In genomic region chr3:171190668-171191067, GRCh38 we compare ENCODE assay signal across 19 cellular contexts.
A peak's percentile ranks its signal among the peaks of the same experiment; 100 is the strongest.
DNase-seq lines count a peak whose midpoint lies in the region; ATAC-seq, FAIRE-seq and TF ChIP-seq lines count a peak whose summit lies in the region.
"Had no signal": no experiment of that assay in that cellular context is flagged by ENCODE, and none has a peak within 500 bp of the region (broad histone marks: within the 10 kb centered on the region; RNA-seq: fewer than 3 reads in every experiment).

No MANE protein-coding gene starts in this region.

- no peak overlapping the region for H3K27ac ChIP-seq in IMR-90 (ENCODE audit: insufficient read depth, low read length)
- no peak overlapping the region for H3K27ac ChIP-seq in astrocyte (ENCODE audit: low read depth, low read length)
- no peak overlapping the region for H3K27ac ChIP-seq in testis
- H3K27ac ChIP-seq: stomach, uterus had no signal

- FAIRE-seq in astrocyte (lab: Jason Lieb, UNC): no peak
- no peak for FAIRE-seq in urothelium cell line (lab: Jason Lieb, UNC)
- FAIRE-seq: G401.6, GM12878 had no signal

- no peak for TF ChIP-seq POLR2A in IMR-90 (IDR thresholded peaks at IDR 0.05; ENCODE audit: low read depth, low read length)
- TF ChIP-seq POLR2A in testis (IDR thresholded peaks at IDR 0.05): no peak

- H3K9ac ChIP-seq in IMR-90 (ENCODE audit: low read depth, low read length) (no peak overlapping the region), astrocyte (ENCODE audit: low read length) (no peak overlapping the region)

- H3K4me1 Mint-ChIP-seq in natural killer cell treated with Interleukin-12 subunit alpha and Interleukin-12 subunit beta and Interleukin-15 and Interleukin-18, amount 100 ng/mL, for 72 hours (ENCODE audit: low read depth in 2 of 2): peaks cover 34 to 42% of the 10 kb centered on the region in 2 donors
- H3K4me1 Mint-ChIP-seq in natural killer cell (peaks cover 0 to 6% of the 10 kb centered on the region in 2 donors), astrocyte (ENCODE audit: low read depth, unreplicated experiment) (peaks cover 59% of the 10 kb centered on the region)
- H3K4me1 Mint-ChIP-seq: IgD-negative memory B cell had no signal

- H3K9me1 ChIP-seq in IMR-90 (ENCODE audit: insufficient read depth, low read length): no peaks in the 10 kb centered on the region

- H3K4me2 ChIP-seq in IMR-90 (ENCODE audit: low read depth, low read length) (no peak overlapping the region), astrocyte (ENCODE audit: low read length) (peak overlapping the region; percentile 13)

- no peak overlapping the region for H3K4ac ChIP-seq in IMR-90 (ENCODE audit: low read depth, low read length)

- POLR2A ChIA-PET in IMR-90 (lab: Charles Lee; ENCODE audit: unreplicated experiment): no interaction called here

- H3K9me3 ChIP-seq in IMR-90 (ENCODE audit: control insufficient read depth, insufficient read depth, low read length) (no peaks in the 10 kb centered on the region), astrocyte (ENCODE audit: insufficient read depth, low read depth, low read length) (no peaks in the 10 kb centered on the region), testis (no peaks in the 10 kb centered on the region)
- H3K9me3 ChIP-seq: stomach, uterus had no signal

- in situ Hi-C loops in IMR-90 (cut with MboI; ENCODE audit: low sequenced_read_pairs): no loop called here

- H3K56ac ChIP-seq in IMR-90 (ENCODE audit: extremely low read depth, insufficient read depth, low read length): no peak overlapping the region

- no TSS peak for BruUV-seq in IMR-90 (replicated peaks; lab: Mats Ljungman, UMichigan)

- peaks cover 5% of the 10 kb centered on the region for H3K36me3 Mint-ChIP-seq in natural killer cell treated with Interleukin-12 subunit alpha and Interleukin-12 subunit beta and Interleukin-15 and Interleukin-18, amount 100 ng/mL, for 72 hours
- H3K36me3 Mint-ChIP-seq in natural killer cell (peaks cover 13% of the 10 kb centered on the region), astrocyte (ENCODE audit: low read depth, unreplicated experiment) (peaks cover 11% of the 10 kb centered on the region)
- H3K36me3 Mint-ChIP-seq: IgD-negative memory B cell, mesothelial cell of epicardium had no signal

- H3K27me3 ChIP-seq in IMR-90 (ENCODE audit: control insufficient read depth, insufficient read depth, low read length) (no peaks in the 10 kb centered on the region), astrocyte (ENCODE audit: insufficient read depth, low read length) (no peaks in the 10 kb centered on the region), testis (no peaks in the 10 kb centered on the region)
- H3K27me3 ChIP-seq: stomach, uterus had no signal

- CTCF ChIA-PET in IMR-90 (lab: Yijun Ruan, JAX): no interaction called here

- no peaks in the 10 kb centered on the region for H3K27me3 Mint-ChIP-seq in natural killer cell treated with Interleukin-12 subunit alpha and Interleukin-12 subunit beta and Interleukin-15 and Interleukin-18, amount 100 ng/mL, for 72 hours
- H3K27me3 Mint-ChIP-seq in natural killer cell (ENCODE audit: low read depth in 2 of 2) (no peaks in the 10 kb centered on the region), astrocyte (ENCODE audit: low read depth, unreplicated experiment) (no peaks in the 10 kb centered on the region)
- H3K27me3 Mint-ChIP-seq: IgD-negative memory B cell had no signal

- no peak overlapping the region for H4K5ac ChIP-seq in IMR-90 (ENCODE audit: low read depth, low read length)

- no peak overlapping the region for H2BK15ac ChIP-seq in IMR-90 (ENCODE audit: low read depth, low read length)

- intact Hi-C loops in natural killer cell (cut with micrococcal nuclease): no loop called here
- intact Hi-C loops in IMR-90 (cut with micrococcal nuclease): no loop called here
- intact Hi-C loops in testis (cut with DNase I; ENCODE audit: low total_unique reads): no loop called here

- no peak overlapping the region for H2AK5ac ChIP-seq in IMR-90 (ENCODE audit: low read depth, low read length)

- H3K4me3 Mint-ChIP-seq in natural killer cell treated with Interleukin-12 subunit alpha and Interleukin-12 subunit beta and Interleukin-15 and Interleukin-18, amount 100 ng/mL, for 72 hours: no peak overlapping the region
- H3K4me3 Mint-ChIP-seq in natural killer cell (no peak overlapping the region), astrocyte (ENCODE audit: unreplicated experiment) (no peak overlapping the region)
- H3K4me3 Mint-ChIP-seq: endodermal cell, IgD-negative memory B cell, mesothelial cell of epicardium, neural crest cell had no signal

- no peak overlapping the region for H2BK5ac ChIP-seq in IMR-90 (ENCODE audit: low read depth, low read length, poor library complexity, severe bottlenecking)

- no peak overlapping the region for H4K91ac ChIP-seq in IMR-90 (ENCODE audit: insufficient read depth, low read depth, low read length)

- dilution Hi-C loops in IMR-90 (cut with HindIII; ENCODE audit: low sequenced_read_pairs, unreplicated experiment): no loop called here

- TF ChIP-seq CTCF in natural killer cell (IDR thresholded peaks at IDR 0.05): no peak
- no peak for TF ChIP-seq CTCF in IMR-90 (conservative IDR thresholded peaks at IDR 0.05; ENCODE audit: low read depth, low read length)
- TF ChIP-seq CTCF in astrocyte (IDR thresholded peaks at IDR 0.05; ENCODE audit: insufficient read depth, low read depth, low read length): no peak
- TF ChIP-seq CTCF in testis (IDR thresholded peaks at IDR 0.05): no peak

- H3K23ac ChIP-seq in IMR-90 (ENCODE audit: low read depth, low read length): no peak overlapping the region

- H2BK20ac ChIP-seq in IMR-90 (ENCODE audit: low read depth, low read length): no peak overlapping the region

- H4K20me1 ChIP-seq in IMR-90 (ENCODE audit: insufficient read depth, low read length) (no peaks in the 10 kb centered on the region), astrocyte (ENCODE audit: insufficient read depth, low read length) (no peaks in the 10 kb centered on the region)

- no peak overlapping the region for H2AFZ ChIP-seq in IMR-90 (replicated peaks; ENCODE audit: low read length, poor library complexity)
- H2AFZ ChIP-seq in astrocyte (ENCODE audit: low read depth, low read length): no peak overlapping the region

- no peak for DNase-seq in natural killer cell treated with Interleukin-12 subunit alpha and Interleukin-12 subunit beta and Interleukin-15 and Interleukin-18, amount 100 ng/mL, for 72 hours (ENCODE audit: low spot score)
- DNase-seq in natural killer cell (no peak), IMR-90 (peak; percentile 49), astrocyte (ENCODE audit: low read depth) (peak; percentile 67), urothelium cell line (ENCODE audit: low spot score) (peak; percentile 42), OCI-M1 (lab: John Stamatoyannopoulos, UW) (no peak), testis (no peak), NCI-H510A (lab: John Stamatoyannopoulos, UW) (no peak)
- DNase-seq: endodermal cell, left cardiac atrium, NCI-H2029, NCI-H446 treated with DMSO at 0.1 percent for 48 hours, stomach, uterus had no signal

- no peaks in the 10 kb centered on the region for H3K9me3 Mint-ChIP-seq in natural killer cell treated with Interleukin-12 subunit alpha and Interleukin-12 subunit beta and Interleukin-15 and Interleukin-18, amount 100 ng/mL, for 72 hours
- H3K9me3 Mint-ChIP-seq in natural killer cell: no peaks in the 10 kb centered on the region
- no peaks in the 10 kb centered on the region for H3K9me3 Mint-ChIP-seq in astrocyte (ENCODE audit: unreplicated experiment)
- H3K9me3 Mint-ChIP-seq: endodermal cell, IgD-negative memory B cell, mesothelial cell of epicardium, neural crest cell had no signal

- H3K4me1 ChIP-seq in IMR-90 (ENCODE audit: control insufficient read depth, insufficient read depth, low read length): 0 out of 2 replicates have a peak, but pooled peaks cover 1% of the 10 kb centered on the region
- H3K4me1 ChIP-seq in astrocyte (ENCODE audit: insufficient read depth, low read length): peaks cover 27% of the 10 kb centered on the region
- H3K4me1 ChIP-seq in testis: no peaks in the 10 kb centered on the region
- H3K4me1 ChIP-seq: uterus had no signal

- H3K18ac ChIP-seq in IMR-90 (ENCODE audit: low read depth, low read length): no peak overlapping the region

- no CpG with 5 or more reads among the region's 1 CpG for WGBS in IMR-90 (ENCODE audit: extremely low coverage in 2 of 2, insufficient read length in 1 of 2), 2 experiments
- WGBS in testis, 2 donors: 96% methylated on average over 1 of the region's 1 CpG

- H3K4me3 ChIP-seq in IMR-90 (ENCODE audit: insufficient read depth, low read depth, low read length) (no peak overlapping the region), astrocyte (ENCODE audit: insufficient read depth, low read depth, low read length) (no peak overlapping the region), testis (no peak overlapping the region)
- H3K4me3 ChIP-seq: GM12878, stomach, uterus had no signal

- H3K79me2 ChIP-seq in astrocyte (ENCODE audit: insufficient read depth, low read length): no peaks in the 10 kb centered on the region

- H2BK120ac ChIP-seq in IMR-90 (ENCODE audit: low read depth, low read length): no peak overlapping the region

- no peak overlapping the region for H3K14ac ChIP-seq in IMR-90 (replicated peaks; ENCODE audit: low read depth, low read length)

- no peak for ATAC-seq in natural killer cell treated with Interleukin-12 subunit alpha and Interleukin-12 subunit beta and Interleukin-15 and Interleukin-18, amount 100 ng/mL, for 72 hours
- ATAC-seq in natural killer cell: no peak
- ATAC-seq in IMR-90 (ENCODE audit: low read depth): no peak
- ATAC-seq: GM12878, left cardiac atrium had no signal

- H3K79me1 ChIP-seq in IMR-90 (ENCODE audit: low read depth in 1 of 2, low read length in 2 of 2): no peaks in the 10 kb centered on the region

- H2AK9ac ChIP-seq in IMR-90 (replicated peaks; ENCODE audit: low read depth, low read length, poor library complexity): no peak overlapping the region

- no peak for TF ChIP-seq RAD21 in IMR-90 (IDR thresholded peaks at IDR 0.05; ENCODE audit: low read length)

- H4K8ac ChIP-seq in IMR-90 (ENCODE audit: low read depth in 2 of 2, low read length in 2 of 2): no peak overlapping the region

- H3K36me3 ChIP-seq in IMR-90 (ENCODE audit: control insufficient read depth, insufficient read depth, low read length) (no peaks in the 10 kb centered on the region), astrocyte (ENCODE audit: insufficient read depth, low read length) (no peaks in the 10 kb centered on the region), testis (ENCODE audit: low read depth, missing control alignments) (no peaks in the 10 kb centered on the region)
- H3K36me3 ChIP-seq: stomach, uterus had no signal

- peak overlapping the region; percentile 62 to 89 for H3K27ac Mint-ChIP-seq in natural killer cell treated with Interleukin-12 subunit alpha and Interleukin-12 subunit beta and Interleukin-15 and Interleukin-18, amount 100 ng/mL, for 72 hours
- no peak overlapping the region for H3K27ac Mint-ChIP-seq in natural killer cell
- H3K27ac Mint-ChIP-seq in astrocyte (ENCODE audit: unreplicated experiment): no peak overlapping the region
- H3K27ac Mint-ChIP-seq: endodermal cell, mesothelial cell of epicardium had no signal

TF ChIP-seq in IMR-90, 13 proteins besides CTCF, POLR2A, EP300 and RAD21:
- no peak for TF ChIP-seq CEBPB (IDR thresholded peaks at IDR 0.05; ENCODE audit: low read depth, low read length)

Comparison
In these comparisons a context has a peak if more than half of its experiments do, and no peak if none do; other contexts are left out.
1. H3K27ac Mint-ChIP-seq: peak in natural killer cell treated with Interleukin-12 subunit alpha and Interleukin-12 subunit beta and Interleukin-15 and Interleukin-18, amount 100 ng/mL, for 72 hours (2 of 2); none in natural killer cell (0 of 2) and astrocyte (single experiment).
2. DNase-seq: peak in IMR-90 (single experiment), astrocyte (single experiment) and urothelium cell line (single experiment); none in natural killer cell treated with Interleukin-12 subunit alpha and Interleukin-12 subunit beta and Interleukin-15 and Interleukin-18, amount 100 ng/mL, for 72 hours (single experiment), natural killer cell (single experiment), OCI-M1 (single experiment), testis (single experiment) and NCI-H510A (single experiment).